Comparison of ENCODE assay signal across 20 cellular contexts in the genomic region with DNA sequence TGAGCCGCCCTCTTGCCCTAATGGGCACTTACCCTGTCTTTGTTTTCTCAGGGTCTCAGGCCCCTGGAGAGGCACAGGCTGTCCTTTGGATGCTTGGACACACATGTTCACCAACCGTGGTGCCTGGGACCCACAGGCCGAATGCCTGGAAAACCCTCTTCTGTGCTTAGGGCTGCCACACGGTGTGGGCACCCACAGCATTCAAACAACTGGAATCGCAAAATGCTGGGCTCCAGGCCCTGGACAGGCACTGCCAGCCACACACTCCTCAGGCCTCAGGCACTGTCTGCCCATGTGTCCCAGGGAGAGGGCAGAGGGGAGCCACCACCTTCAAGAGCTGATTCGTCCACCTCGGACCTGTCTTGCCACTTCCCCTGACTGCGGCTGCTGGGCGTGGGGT.
DNase-seq lines count a peak whose midpoint lies in the region; FAIRE-seq and TF ChIP-seq lines count a peak whose summit lies in the region.
"Had no signal": no experiment of that assay in that cellular context is flagged by ENCODE, and none has a peak within 500 bp of the region (broad histone marks: within the 10 kb centered on the region; RNA-seq: fewer than 3 reads in every experiment).

No MANE protein-coding gene starts in this region.

- H3K23ac ChIP-seq in neuronal stem cell (ENCODE audit: low read depth, low read length, poor library complexity) = no peak overlapping the region

- H3K27ac ChIP-seq in kidney (ENCODE audit: low read depth in 2 of 2, low read length in 2 of 2) = no peak overlapping the region
- no peak overlapping the region for H3K27ac ChIP-seq in neuronal stem cell (replicated peaks; ENCODE audit: low read length)
- H3K27ac ChIP-seq in PC-9 = no peak overlapping the region
- H3K27ac ChIP-seq: 22Rv1; A549; BLaER1 treated with 17β-estradiol and CSF1 and Interleukin-3, amounts not matched to agents 10 nM and 100 nM; C4-2B had no signal

- H3K18ac ChIP-seq in neuronal stem cell (ENCODE audit: low read length) = peak overlapping the region; percentile 35

- H3K27me3 ChIP-seq in bronchial epithelial cell (ENCODE audit: control insufficient read depth, insufficient read depth, low read length) (no peaks in the 10 kb centered on the region), neuronal stem cell (ENCODE audit: control insufficient read depth in 3 of 3, insufficient read depth in 3 of 3, low read depth in 1 of 3, low read length in 3 of 3) (no peaks in the 10 kb centered on the region), PC-9 (ENCODE audit: insufficient read depth, low read depth) (peaks cover 50% of the 10 kb centered on the region)
- H3K27me3 ChIP-seq: BLaER1 treated with 17β-estradiol and CSF1 and Interleukin-3, amounts not matched to agents 10 nM and 100 nM had no signal

- no peaks in the 10 kb centered on the region for H3K9me3 ChIP-seq in kidney (ENCODE audit: control insufficient read depth in 1 of 2, low read length in 2 of 2)
- H3K9me3 ChIP-seq in neuronal stem cell (replicated peaks in 1 of 2; ENCODE audit: control insufficient read depth in 2 of 2, insufficient read depth in 1 of 2, low read depth in 1 of 2, low read length in 2 of 2) = no peaks in the 10 kb centered on the region
- no peaks in the 10 kb centered on the region for H3K9me3 ChIP-seq in PC-9 (ENCODE audit: insufficient read depth, low read depth)
- H3K9me3 ChIP-seq: Caco-2 had no signal

- no peaks in the 10 kb centered on the region for H3K79me2 ChIP-seq in PC-9 (ENCODE audit: low read depth)

- no peak overlapping the region for H3K4ac ChIP-seq in neuronal stem cell (ENCODE audit: low read length)

- DNase-seq in bronchial epithelial cell (ENCODE audit: low read depth) (no peak), kidney (peak; percentile 54), neuronal stem cell (ENCODE audit: low spot score) (no peak), PC-9 (no peak), HPDE6-E6E7 (ENCODE audit: extremely low spot score) (no peak), T1000 (lab: John Stamatoyannopoulos, UW) (no peak)
- DNase-seq: AML-193; Caco-2; Calu3; CD4-positive, alpha-beta T cell; CD8-positive, alpha-beta T cell; DMS79 treated with DMSO at 0.1 percent for 48 hours; GF-D8 had no signal

- H2BK15ac ChIP-seq in neuronal stem cell (ENCODE audit: low read length) = no peak overlapping the region

- no TSS peak for BruUV-seq in PC-9 (replicated peaks; lab: Mats Ljungman, UMichigan)

- POLR2A ChIA-PET in PC-9 (lab: Charles Lee; ENCODE audit: unreplicated experiment) = no interaction called here

- no peak overlapping the region for H2AK5ac ChIP-seq in neuronal stem cell (ENCODE audit: low read depth, low read length)

- CTCF ChIA-PET in PC-9 (lab: Charles Lee) = no interaction called here

- no peak overlapping the region for H2AFZ ChIP-seq in neuronal stem cell (ENCODE audit: low read length)
- no peak overlapping the region for H2AFZ ChIP-seq in PC-9

- TF ChIP-seq CTCF in bronchial epithelial cell (IDR thresholded peaks at IDR 0.05; ENCODE audit: insufficient read depth, low read length, severe bottlenecking) = no peak
- no peak for TF ChIP-seq CTCF in kidney (IDR thresholded peaks at IDR 0.05; ENCODE audit: borderline replicate concordance, extremely low read depth, insufficient read depth)
- TF ChIP-seq CTCF in PC-9 (conservative IDR thresholded peaks at IDR 0.05) = no peak

- no peak overlapping the region for H2BK12ac ChIP-seq in neuronal stem cell (ENCODE audit: low read length)

- no CpG with 5 or more reads among the region's 9 CpGs for WGBS in neuronal stem cell (ENCODE audit: extremely low coverage in 2 of 2, insufficient read length in 2 of 2, insufficient replicate concordance in 1 of 2), 2 donors

- no peaks in the 10 kb centered on the region for H3K9me2 ChIP-seq in PC-9 (ENCODE audit: insufficient read depth)

- no peak overlapping the region for H4K91ac ChIP-seq in neuronal stem cell (ENCODE audit: low read depth, low read length, poor library complexity)

- peak; percentile 7 for FAIRE-seq in bronchial epithelial cell (lab: Jason Lieb, UNC)
- no peak for FAIRE-seq in kidney (lab: Jason Lieb, UNC)
- FAIRE-seq: A549, D721Med, G401.6, GM12891 had no signal

- H3K79me1 ChIP-seq in neuronal stem cell (ENCODE audit: low read depth, low read length) = no peaks in the 10 kb centered on the region

- intact Hi-C loops in kidney (cut with DNase I) (no loop called here), PC-9 (cut with micrococcal nuclease; ENCODE audit: unreplicated experiment) (no loop called here)

- H2BK120ac ChIP-seq in neuronal stem cell (ENCODE audit: low read depth, low read length) = no peak overlapping the region

- H3K9ac ChIP-seq in kidney (ENCODE audit: low read length in 2 of 2) = no peak overlapping the region
- H3K9ac ChIP-seq in neuronal stem cell (ENCODE audit: low read depth, low read length, poor library complexity) = no peak overlapping the region
- H3K9ac ChIP-seq: BLaER1 treated with 17β-estradiol and CSF1 and Interleukin-3, amounts not matched to agents 10 nM and 100 nM had no signal

- no peak overlapping the region for H3K14ac ChIP-seq in neuronal stem cell (ENCODE audit: low read length)

- no peaks in the 10 kb centered on the region for H3K4me1 ChIP-seq in kidney (ENCODE audit: control insufficient read depth in 1 of 2, insufficient read depth in 1 of 2, low read depth in 1 of 2, low read length in 2 of 2)
- no peaks in the 10 kb centered on the region for H3K4me1 ChIP-seq in neuronal stem cell (ENCODE audit: control insufficient read depth in 2 of 2, insufficient read depth in 1 of 2, low read depth in 1 of 2, low read length in 2 of 2)
- H3K4me1 ChIP-seq in PC-9 (replicated peaks; ENCODE audit: insufficient read depth) = no peaks in the 10 kb centered on the region
- H3K4me1 ChIP-seq: A549; BLaER1 treated with 17β-estradiol and CSF1 and Interleukin-3, amounts not matched to agents 10 nM and 100 nM; Caco-2 had no signal

- no peak overlapping the region for H2BK5ac ChIP-seq in neuronal stem cell (ENCODE audit: low read length)

- H3K4me3 ChIP-seq in bronchial epithelial cell (ENCODE audit: low read depth, low read length) (no peak overlapping the region), kidney (ENCODE audit: low read length in 2 of 2) (no peak overlapping the region), neuronal stem cell (ENCODE audit: low read length in 2 of 2) (no peak overlapping the region), PC-9 (no peak overlapping the region)
- H3K4me3 ChIP-seq: A549; BLaER1 treated with 17β-estradiol and CSF1 and Interleukin-3, amounts not matched to agents 10 nM and 100 nM had no signal

- no peak overlapping the region for H4K8ac ChIP-seq in neuronal stem cell (ENCODE audit: low read depth, low read length)

- H3K4me2 ChIP-seq in neuronal stem cell (ENCODE audit: insufficient read depth, low read length, poor library complexity, severe bottlenecking) = no peak overlapping the region
- H3K4me2 ChIP-seq in PC-9 = no peak overlapping the region
- H3K4me2 ChIP-seq: A549; BLaER1 treated with 17β-estradiol and CSF1 and Interleukin-3, amounts not matched to agents 10 nM and 100 nM had no signal

- no peaks in the 10 kb centered on the region for H3K36me3 ChIP-seq in bronchial epithelial cell (ENCODE audit: control insufficient read depth, insufficient read depth, low read length)
- H3K36me3 ChIP-seq in kidney (ENCODE audit: control insufficient read depth in 1 of 2, insufficient read depth in 2 of 2, low read length in 2 of 2) = no peaks in the 10 kb centered on the region
- H3K36me3 ChIP-seq in neuronal stem cell (replicated peaks in 1 of 2; ENCODE audit: control insufficient read depth in 2 of 2, insufficient read depth in 2 of 2, low read length in 2 of 2) = no peaks in the 10 kb centered on the region
- H3K36me3 ChIP-seq in PC-9 (ENCODE audit: low read depth) = no peaks in the 10 kb centered on the region
- H3K36me3 ChIP-seq: BLaER1 treated with 17β-estradiol and CSF1 and Interleukin-3, amounts not matched to agents 10 nM and 100 nM had no signal

- no peaks in the 10 kb centered on the region for H3F3A ChIP-seq in PC-9 (ENCODE audit: insufficient read depth, low read depth)

- no peaks in the 10 kb centered on the region for H4K20me1 ChIP-seq in PC-9 (ENCODE audit: insufficient read depth)
- H4K20me1 ChIP-seq: BLaER1 treated with 17β-estradiol and CSF1 and Interleukin-3, amounts not matched to agents 10 nM and 100 nM had no signal
